In genomic region chr16:11331967-11332366, GRCh38 we compare ENCODE assay signal across 1 cellular context.
TF ChIP-seq lines count a peak whose summit lies in the region.

No MANE protein-coding gene starts in this region.

TF ChIP-seq in A549, 52 proteins besides CTCF, POLR2A, EP300 and RAD21:
- TF ChIP-seq PHF8 (IDR thresholded peaks at IDR 0.05; ENCODE audit: borderline replicate concordance, low read depth) (no peak), HOXA7 (CRISPR knock-in tag; IDR thresholded peaks at IDR 0.05) (no peak), CHD2 (IDR thresholded peaks at IDR 0.05; ENCODE audit: low read length, partially characterized antibody) (no peak), SREBF2 (IDR thresholded peaks at IDR 0.05) (no peak), POLR2AphosphoS2 (conservative IDR thresholded peaks at IDR 0.05; ENCODE audit: low read length) (no peak), KDM1A (IDR thresholded peaks at IDR 0.05; ENCODE audit: low read depth) (peak; percentile 88; the same call in 1 of the 2 replicates), HDAC2 (IDR thresholded peaks at IDR 0.05) (peak; percentile 80; the same call in 1 of the 2 replicates), CHD4 (IDR thresholded peaks at IDR 0.05; ENCODE audit: borderline replicate concordance) (no peak), ESRRA (IDR thresholded peaks at IDR 0.05; ENCODE audit: borderline replicate concordance, low read length) (no peak)
- TF ChIP-seq, protein P1, sequence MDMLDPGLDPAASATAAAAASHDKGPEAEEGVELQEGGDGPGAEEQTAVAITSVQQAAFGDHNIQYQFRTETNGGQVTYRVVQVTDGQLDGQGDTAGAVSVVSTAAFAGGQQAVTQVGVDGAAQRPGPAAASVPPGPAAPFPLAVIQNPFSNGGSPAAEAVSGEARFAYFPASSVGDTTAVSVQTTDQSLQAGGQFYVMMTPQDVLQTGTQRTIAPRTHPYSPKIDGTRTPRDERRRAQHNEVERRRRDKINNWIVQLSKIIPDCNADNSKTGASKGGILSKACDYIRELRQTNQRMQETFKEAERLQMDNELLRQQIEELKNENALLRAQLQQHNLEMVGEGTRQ (IDR thresholded peaks at IDR 0.05), result no peak
TF ChIP-seq in A549: peak in this region for 2.
